Comparison of ENCODE assay signal across 1 cellular context in the genomic region with DNA sequence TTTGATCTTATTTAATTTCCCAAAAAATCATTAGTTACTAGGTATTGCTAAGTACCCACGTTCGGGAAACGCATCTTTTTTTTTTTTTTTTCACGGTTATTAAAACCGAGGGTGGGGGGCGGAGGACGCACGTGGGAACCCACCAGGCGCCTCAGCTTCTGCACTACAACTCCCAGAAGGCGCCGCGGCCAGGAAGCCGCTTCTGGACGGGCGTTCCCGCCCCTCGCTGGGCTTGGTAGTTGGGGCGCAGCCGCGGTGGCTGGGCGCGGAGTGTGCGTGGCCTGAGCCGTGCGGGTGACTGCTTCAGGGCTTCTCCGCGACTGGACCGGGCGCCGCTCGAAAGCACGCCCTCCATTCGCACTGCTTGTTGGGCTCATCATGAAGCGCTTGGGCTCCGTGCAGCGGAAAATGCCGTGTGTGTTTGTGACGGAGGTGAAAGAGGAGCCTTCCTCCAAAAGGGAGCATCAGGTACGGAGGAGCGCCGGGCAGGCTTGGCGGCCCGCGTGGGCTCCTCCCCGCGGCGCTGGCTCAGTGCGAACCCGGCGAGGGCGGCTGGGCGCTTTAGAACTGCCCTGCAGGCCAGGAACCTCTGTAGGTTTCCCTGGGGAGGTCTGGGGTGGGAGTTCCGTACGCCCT.
TF ChIP-seq lines count a peak whose summit lies in the region.

No MANE protein-coding gene starts in this region.

TF ChIP-seq in WTC11, 78 proteins besides CTCF, POLR2A, EP300 and RAD21 (continued from another document):
- TF ChIP-seq ZNF512 (CRISPR knock-in tag; IDR thresholded peaks at IDR 0.05; ENCODE audit: borderline replicate concordance) (no peak), CDX4 (CRISPR knock-in tag; IDR thresholded peaks at IDR 0.05; ENCODE audit: borderline replicate concordance) (no peak), CREB1 (CRISPR knock-in tag; IDR thresholded peaks at IDR 0.05) (0 out of 2 replicates have a peak, but pooled peaks have one; percentile 53), ZBTB21 (CRISPR knock-in tag; IDR thresholded peaks at IDR 0.05; ENCODE audit: borderline replicate concordance) (peak; percentile 85), SP1 (CRISPR knock-in tag; conservative IDR thresholded peaks at IDR 0.05) (peak; percentile 77), GRHL2 (CRISPR knock-in tag; IDR thresholded peaks at IDR 0.05; ENCODE audit: insufficient replicate concordance, severe bottlenecking) (no peak), ZNF121 (CRISPR knock-in tag; IDR thresholded peaks at IDR 0.05) (no peak), E2F1 (CRISPR knock-in tag; IDR thresholded peaks at IDR 0.05) (no peak), NR1H2 (CRISPR knock-in tag; IDR thresholded peaks at IDR 0.05) (no peak), ZNF219 (CRISPR knock-in tag; IDR thresholded peaks at IDR 0.05; ENCODE audit: borderline replicate concordance) (no peak), ATF3 (CRISPR knock-in tag; conservative IDR thresholded peaks at IDR 0.05) (no peak), NR3C1 (CRISPR knock-in tag; conservative IDR thresholded peaks at IDR 0.05; ENCODE audit: low read depth) (no peak), CREM (CRISPR knock-in tag; IDR thresholded peaks at IDR 0.05) (no peak; the same call in 1 of the 2 replicates), ZNF416 (CRISPR knock-in tag; IDR thresholded peaks at IDR 0.05) (peak; percentile 33; the same call in 1 of the 2 replicates), AR (CRISPR knock-in tag; IDR thresholded peaks at IDR 0.05) (no peak), PREB (CRISPR knock-in tag; IDR thresholded peaks at IDR 0.05; ENCODE audit: borderline replicate concordance) (no peak), FOXK1 (CRISPR knock-in tag; IDR thresholded peaks at IDR 0.05) (peak; percentile 79; the same call in 1 of the 2 replicates), ZNF317 (CRISPR knock-in tag; IDR thresholded peaks at IDR 0.05; ENCODE audit: borderline replicate concordance, low read depth) (no peak), ETV6 (CRISPR knock-in tag; IDR thresholded peaks at IDR 0.05) (peak; percentile 75), MAX (CRISPR knock-in tag; IDR thresholded peaks at IDR 0.05) (peak; percentile 86), ATF2 (CRISPR knock-in tag; IDR thresholded peaks at IDR 0.05; ENCODE audit: borderline replicate concordance, low read depth) (no peak), ZNF232 (CRISPR knock-in tag; IDR thresholded peaks at IDR 0.05) (peak; percentile 44; the same call in 1 of the 2 replicates), ZBTB43 (CRISPR knock-in tag; IDR thresholded peaks at IDR 0.05) (0 out of 2 replicates have a peak, but pooled peaks have one; percentile 71), NFATC4 (CRISPR knock-in tag; IDR thresholded peaks at IDR 0.05) (no peak), SMAD3 (CRISPR knock-in tag; IDR thresholded peaks at IDR 0.05; ENCODE audit: borderline replicate concordance) (0 out of 2 replicates have a peak, but pooled peaks have one; percentile 26), NFYB (CRISPR knock-in tag; conservative IDR thresholded peaks at IDR 0.05; ENCODE audit: low read depth) (no peak), ATF1 (CRISPR knock-in tag; IDR thresholded peaks at IDR 0.05) (no peak), PRRX2 (CRISPR knock-in tag; IDR thresholded peaks at IDR 0.05) (no peak), JUN (CRISPR knock-in tag; IDR thresholded peaks at IDR 0.05) (no peak), NR2C2 (CRISPR knock-in tag; IDR thresholded peaks at IDR 0.05) (no peak), USF2 (CRISPR knock-in tag; IDR thresholded peaks at IDR 0.05) (no peak)
- TF ChIP-seq, protein P1, sequence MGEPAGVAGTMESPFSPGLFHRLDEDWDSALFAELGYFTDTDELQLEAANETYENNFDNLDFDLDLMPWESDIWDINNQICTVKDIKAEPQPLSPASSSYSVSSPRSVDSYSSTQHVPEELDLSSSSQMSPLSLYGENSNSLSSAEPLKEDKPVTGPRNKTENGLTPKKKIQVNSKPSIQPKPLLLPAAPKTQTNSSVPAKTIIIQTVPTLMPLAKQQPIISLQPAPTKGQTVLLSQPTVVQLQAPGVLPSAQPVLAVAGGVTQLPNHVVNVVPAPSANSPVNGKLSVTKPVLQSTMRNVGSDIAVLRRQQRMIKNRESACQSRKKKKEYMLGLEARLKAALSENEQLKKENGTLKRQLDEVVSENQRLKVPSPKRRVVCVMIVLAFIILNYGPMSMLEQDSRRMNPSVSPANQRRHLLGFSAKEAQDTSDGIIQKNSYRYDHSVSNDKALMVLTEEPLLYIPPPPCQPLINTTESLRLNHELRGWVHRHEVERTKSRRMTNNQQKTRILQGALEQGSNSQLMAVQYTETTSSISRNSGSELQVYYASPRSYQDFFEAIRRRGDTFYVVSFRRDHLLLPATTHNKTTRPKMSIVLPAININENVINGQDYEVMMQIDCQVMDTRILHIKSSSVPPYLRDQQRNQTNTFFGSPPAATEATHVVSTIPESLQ (CRISPR knock-in tag; IDR thresholded peaks at IDR 0.05) = no peak
- TF ChIP-seq, protein P2, sequence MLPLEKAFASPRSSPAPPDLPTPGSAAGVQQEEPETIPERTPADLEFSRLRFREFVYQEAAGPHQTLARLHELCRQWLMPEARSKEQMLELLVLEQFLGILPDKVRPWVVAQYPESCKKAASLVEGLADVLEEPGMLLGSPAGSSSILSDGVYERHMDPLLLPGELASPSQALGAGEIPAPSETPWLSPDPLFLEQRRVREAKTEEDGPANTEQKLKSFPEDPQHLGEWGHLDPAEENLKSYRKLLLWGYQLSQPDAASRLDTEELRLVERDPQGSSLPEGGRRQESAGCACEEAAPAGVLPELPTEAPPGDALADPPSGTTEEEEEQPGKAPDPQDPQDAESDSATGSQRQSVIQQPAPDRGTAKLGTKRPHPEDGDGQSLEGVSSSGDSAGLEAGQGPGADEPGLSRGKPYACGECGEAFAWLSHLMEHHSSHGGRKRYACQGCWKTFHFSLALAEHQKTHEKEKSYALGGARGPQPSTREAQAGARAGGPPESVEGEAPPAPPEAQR (CRISPR knock-in tag; IDR thresholded peaks at IDR 0.05) = no peak
- TF ChIP-seq, protein P3, sequence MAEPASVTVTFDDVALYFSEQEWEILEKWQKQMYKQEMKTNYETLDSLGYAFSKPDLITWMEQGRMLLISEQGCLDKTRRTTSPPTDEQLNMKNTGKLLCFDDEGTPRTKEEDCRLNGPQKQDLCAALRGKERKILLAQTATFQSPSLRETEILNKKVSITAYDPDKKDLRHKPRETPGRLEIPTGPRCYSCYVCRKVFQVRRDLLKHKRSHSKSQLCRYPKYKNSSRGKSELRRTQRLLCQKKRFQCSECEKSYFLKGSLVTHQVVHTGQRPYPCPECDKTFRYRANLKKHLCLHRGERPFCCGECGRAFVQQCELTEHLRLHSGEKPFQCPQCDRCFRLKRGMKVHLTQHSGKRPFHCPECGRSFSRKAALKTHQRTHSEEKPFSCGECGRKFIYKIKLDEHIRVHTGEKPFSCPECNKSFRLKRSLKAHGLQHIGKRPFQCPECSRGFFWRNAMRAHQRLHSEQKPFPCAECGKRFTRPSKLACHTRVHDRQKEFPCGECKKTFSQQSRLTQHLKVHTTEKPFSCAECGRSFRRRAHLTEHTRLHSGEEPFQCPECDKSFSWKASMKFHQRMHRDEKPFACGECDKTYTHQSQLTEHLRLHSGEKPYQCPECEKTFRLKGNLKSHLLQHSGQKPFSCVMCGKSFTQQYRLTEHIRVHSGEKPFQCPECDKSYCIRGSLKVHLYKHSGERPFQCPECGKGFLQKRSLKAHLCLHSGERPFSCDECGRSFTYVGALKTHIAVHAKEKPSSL (CRISPR knock-in tag; conservative IDR thresholded peaks at IDR 0.05) = no peak
